16 cellular contexts compared by ENCODE assay signal in the genomic region with DNA sequence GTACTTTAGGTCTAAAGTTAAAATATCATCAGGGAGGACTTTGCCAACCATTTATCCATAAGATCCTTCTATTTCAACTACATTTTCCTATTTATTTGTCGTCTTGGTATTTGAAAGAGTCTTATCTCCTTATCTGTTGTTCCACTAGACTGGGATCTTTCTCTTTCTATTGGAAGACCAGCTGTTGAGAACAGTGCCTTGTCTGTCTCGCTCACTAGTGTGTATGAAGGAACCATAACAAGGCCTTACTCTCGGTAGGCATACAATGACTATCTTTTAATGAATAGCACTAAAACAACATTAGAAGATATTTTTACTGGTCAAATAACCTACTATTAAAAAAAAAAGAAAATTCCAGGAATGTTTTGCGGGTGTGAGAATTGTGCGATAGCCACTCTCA.
"Had no signal": no experiment of that assay in that cellular context is flagged by ENCODE, and none has a peak within 500 bp of the region (broad histone marks: within the 10 kb centered on the region; RNA-seq: fewer than 3 reads in every experiment).

No MANE protein-coding gene starts in this region.

- H3K9me3 ChIP-seq: breast epithelium, pancreas, tibial nerve, vagina had no signal

- H3K27me3 ChIP-seq: breast epithelium, pancreas, tibial nerve, vagina had no signal

- H3K4me1 ChIP-seq: breast epithelium, pancreas, tibial nerve, vagina had no signal

- ATAC-seq: activated CD4-positive, CD25-positive, alpha-beta regulatory T cell treated with anti-CD3 and anti-CD28 coated beads, Interleukin-2, amount 50 U/mL, for 24 hours; pancreas; stimulated activated memory B cell treated with anti-CD40 and anti-IgM and Interleukin-4, amounts not matched to agents 10 μg/mL and 1 μg/mL and 100 μg/mL, for 72 hours; T-cell had no signal

- H3K36me3 ChIP-seq: breast epithelium, pancreas, tibial nerve, vagina had no signal

- DNase-seq: activated CD4-positive, alpha-beta T cell treated with anti-CD3 and anti-CD28 coated beads, Interleukin-2, amount 50 U/mL, for 1 hour; activated CD8-positive, alpha-beta memory T cell treated with anti-CD3 and anti-CD28 coated beads for 24 hours; activated naive CD4-positive, alpha-beta T cell; aorta; mesendoderm; nephron progenitor cell; pancreas; retina; stimulated activated CD4-positive, alpha-beta T cell treated with anti-CD3 and anti-CD28 coated beads, Interleukin-2, amount 100 ng/mL, for 48 hours; T-cell; T-helper 9 cell had no signal

- H3K4me3 ChIP-seq: breast epithelium, pancreas, tibial nerve, vagina had no signal
